Comparison of ENCODE assay signal across 1 cellular context in genomic region chr12:47818701-47819543, GRCh38.
TF ChIP-seq lines count a peak whose summit lies in the region.

No MANE protein-coding gene starts in this region.

TF ChIP-seq in K562, 482 proteins besides CTCF, POLR2A, EP300 and RAD21 (continued from another document):
- TF ChIP-seq KDM5B (IDR thresholded peaks at IDR 0.05; ENCODE audit: insufficient replicate concordance, low read depth, low read length) = peak; percentile 19
- peak; percentile 67 for TF ChIP-seq GABPA (tag; conservative IDR thresholded peaks at IDR 0.05; ENCODE audit: low read depth)
- TF ChIP-seq KAT7 (CRISPR knock-in tag; IDR thresholded peaks at IDR 0.05; ENCODE audit: borderline replicate concordance) = 0 out of 2 replicates have a peak, but pooled peaks have one; percentile 53
- 0 out of 2 replicates have a peak, but pooled peaks have one; percentile 14 for TF ChIP-seq DMBX1 (CRISPR knock-in tag; IDR thresholded peaks at IDR 0.05; ENCODE audit: borderline replicate concordance)
- peak; percentile 73 for TF ChIP-seq ARID4B (CRISPR knock-in tag; IDR thresholded peaks at IDR 0.05)
- no peak for TF ChIP-seq RAD51 (IDR thresholded peaks at IDR 0.05; ENCODE audit: borderline replicate concordance, low read depth)
- 0 out of 2 replicates have a peak, but pooled peaks have one; percentile 6 for TF ChIP-seq BCOR (IDR thresholded peaks at IDR 0.05)
- TF ChIP-seq PRPF4 (IDR thresholded peaks at IDR 0.05; ENCODE audit: insufficient read depth, low read depth, low read length, poor library complexity, severe bottlenecking) = no peak
- TF ChIP-seq ETV5 (CRISPR knock-in tag; IDR thresholded peaks at IDR 0.05; ENCODE audit: low read depth) = 0 out of 2 replicates have a peak, but pooled peaks have one; percentile 34
- peak; percentile 61; the same call in 1 of the 2 replicates for TF ChIP-seq GATAD2B (IDR thresholded peaks at IDR 0.05; ENCODE audit: borderline replicate concordance)
- no peak for TF ChIP-seq OTX1 (CRISPR knock-in tag; IDR thresholded peaks at IDR 0.05)
- TF ChIP-seq TSC22D4 (tag; IDR thresholded peaks at IDR 0.05) = no peak
- no peak for TF ChIP-seq CBX5 (IDR thresholded peaks at IDR 0.05; ENCODE audit: borderline replicate concordance, low read depth)
- peak; percentile 40; the same call in 1 of the 2 replicates for TF ChIP-seq POLR2G (IDR thresholded peaks at IDR 0.05; ENCODE audit: low read depth, low read length)
- TF ChIP-seq FOXP1 (CRISPR knock-in tag; IDR thresholded peaks at IDR 0.05) = peak; percentile 59; the same call in 1 of the 2 replicates
- TF ChIP-seq HDAC6 (IDR thresholded peaks at IDR 0.05; ENCODE audit: low read depth, low read length) = no peak
- TF ChIP-seq TRIM28 (IDR thresholded peaks at IDR 0.05) = 0 out of 2 replicates have a peak, but pooled peaks have one; percentile 12
- TF ChIP-seq HNRNPL (IDR thresholded peaks at IDR 0.05; ENCODE audit: low read depth, low read length) = peak; percentile 62; the same call in 1 of the 2 replicates
- TF ChIP-seq RBBP5 (IDR thresholded peaks at IDR 0.05; ENCODE audit: borderline replicate concordance, insufficient read depth, low read length, poor library complexity, severe bottlenecking) = peak; percentile 23
- TF ChIP-seq ZNF24 (IDR thresholded peaks at IDR 0.05) = no peak
- TF ChIP-seq SIN3A (IDR thresholded peaks at IDR 0.05; ENCODE audit: borderline replicate concordance in 2 of 2, control insufficient read depth in 1 of 2, low read depth in 2 of 2, low read length in 2 of 2) = 0 out of 4 replicates have a peak, but pooled peaks of 1 of the 2 experiments have one; percentile 19
- TF ChIP-seq PCBP1 (IDR thresholded peaks at IDR 0.05; ENCODE audit: low read depth, low read length, poor library complexity, severe bottlenecking) = peak; percentile 62
- TF ChIP-seq NR2C2 (CRISPR knock-in tag; IDR thresholded peaks at IDR 0.05) = no peak
- peak; percentile 97 for TF ChIP-seq NR2C2 (tag; IDR thresholded peaks at IDR 0.05)
- no peak for TF ChIP-seq ZNF217 (CRISPR knock-in tag; IDR thresholded peaks at IDR 0.05)
- TF ChIP-seq TFAP4 (CRISPR knock-in tag; IDR thresholded peaks at IDR 0.05; ENCODE audit: borderline replicate concordance) = peak; percentile 31; the same call in 1 of the 2 replicates
- peak; percentile 65 for TF ChIP-seq PRDM10 (IDR thresholded peaks at IDR 0.05; ENCODE audit: partially characterized antibody)
- TF ChIP-seq EWSR1 (IDR thresholded peaks at IDR 0.05; ENCODE audit: borderline replicate concordance, low read depth, partially characterized antibody) = no peak
- TF ChIP-seq MYC (IDR thresholded peaks at IDR 0.05; ENCODE audit: low read depth, low read length) = peak; percentile 20; the same call in 1 of the 2 replicates
- TF ChIP-seq MYC (CRISPR knock-in tag; IDR thresholded peaks at IDR 0.05; ENCODE audit: borderline replicate concordance, low read depth) = 0 out of 2 replicates have a peak, but pooled peaks have one; percentile 11
- peak; percentile 68; the same call in 1 of the 2 replicates for TF ChIP-seq ZBTB9 (CRISPR knock-in tag; IDR thresholded peaks at IDR 0.05)
- 0 out of 2 replicates have a peak, but pooled peaks have one; percentile 50 for TF ChIP-seq TCF7 (IDR thresholded peaks at IDR 0.05; ENCODE audit: borderline replicate concordance)
- TF ChIP-seq CEBPG (CRISPR knock-in tag; IDR thresholded peaks at IDR 0.05) = no peak
- TF ChIP-seq CEBPG (tag; conservative IDR thresholded peaks at IDR 0.05 in 1 of 2, IDR thresholded peaks at IDR 0.05 in 1 of 2) = no peak
- 0 out of 4 replicates have a peak, but pooled peaks have one; percentile 4 to 32 for TF ChIP-seq TEAD1 (CRISPR knock-in tag; IDR thresholded peaks at IDR 0.05)
- no peak for TF ChIP-seq CHAMP1 (IDR thresholded peaks at IDR 0.05)
- TF ChIP-seq JUN (IDR thresholded peaks at IDR 0.05; ENCODE audit: borderline replicate concordance, low read depth, low read length) = peak; percentile 22; the same call in 1 of the 2 replicates
- TF ChIP-seq JUN (CRISPR knock-in tag; IDR thresholded peaks at IDR 0.05; ENCODE audit: borderline replicate concordance) = no peak
- TF ChIP-seq RBFOX2 (IDR thresholded peaks at IDR 0.05; ENCODE audit: low read depth, low read length) = peak; percentile 65
- TF ChIP-seq MYNN (IDR thresholded peaks at IDR 0.05) = no peak
- no peak for TF ChIP-seq MYNN (CRISPR knock-in tag; IDR thresholded peaks at IDR 0.05)
- no peak for TF ChIP-seq BRCA1 (IDR thresholded peaks at IDR 0.05)
- TF ChIP-seq BRCA1 (CRISPR knock-in tag; IDR thresholded peaks at IDR 0.05) = no peak
- no peak for TF ChIP-seq YBX1 (IDR thresholded peaks at IDR 0.05)
- TF ChIP-seq HMG20A (CRISPR knock-in tag; conservative IDR thresholded peaks at IDR 0.05) = no peak
- no peak for TF ChIP-seq CBX8 (IDR thresholded peaks at IDR 0.05; ENCODE audit: borderline replicate concordance, extremely low read depth, low read depth, low read length, poor library complexity, severe bottlenecking)
- TF ChIP-seq PML (IDR thresholded peaks at IDR 0.05; ENCODE audit: low read length) = no peak
